Comparison of ENCODE assay signal across 1 cellular context in genomic region chr20:45835230-45836224, GRCh38.
TF ChIP-seq lines count a peak whose summit lies in the region.

No MANE protein-coding gene starts in this region.

TF ChIP-seq in K562, 482 proteins besides CTCF, POLR2A, EP300 and RAD21 (continues in another document):
- TF ChIP-seq NONO (IDR thresholded peaks at IDR 0.05; ENCODE audit: low read depth in 2 of 2, low read length in 1 of 2) (no peak), SAP30 (IDR thresholded peaks at IDR 0.05; ENCODE audit: borderline replicate concordance, insufficient read depth, low read depth, low read length, poor library complexity, severe bottlenecking) (no peak), SP2 (IDR thresholded peaks at IDR 0.05; ENCODE audit: extremely low read depth, low read depth, low read length, poor library complexity, severe bottlenecking) (no peak), ZNF217 (CRISPR knock-in tag; IDR thresholded peaks at IDR 0.05) (no peak), MAFF (IDR thresholded peaks at IDR 0.05; ENCODE audit: low read length) (no peak; the same call in 1 of the 2 replicates), ZNF184 (CRISPR knock-in tag; IDR thresholded peaks at IDR 0.05) (no peak), ATF4 (CRISPR knock-in tag; IDR thresholded peaks at IDR 0.05) (no peak), RFX1 (IDR thresholded peaks at IDR 0.05) (no peak), ID3 (CRISPR knock-in tag; IDR thresholded peaks at IDR 0.05) (no peak), ID3 (tag; IDR thresholded peaks at IDR 0.05) (no peak), BRF2 (IDR thresholded peaks at IDR 0.05; ENCODE audit: borderline replicate concordance, insufficient read depth, insufficient read length) (no peak), ZNF696 (CRISPR knock-in tag; conservative IDR thresholded peaks at IDR 0.05) (no peak), GTF2E2 (tag; IDR thresholded peaks at IDR 0.05) (no peak), ZNF764 (CRISPR knock-in tag; IDR thresholded peaks at IDR 0.05; ENCODE audit: low read depth) (no peak), ZNF507 (tag; conservative IDR thresholded peaks at IDR 0.05) (no peak), KLF10 (CRISPR knock-in tag; IDR thresholded peaks at IDR 0.05) (no peak), ZBTB7A (IDR thresholded peaks at IDR 0.05; ENCODE audit: borderline replicate concordance, control insufficient read depth, low read depth, low read length) (peak; percentile 62; the same call in 1 of the 2 replicates), ZNF3 (CRISPR knock-in tag; IDR thresholded peaks at IDR 0.05) (no peak), HINFP (tag; conservative IDR thresholded peaks at IDR 0.05; ENCODE audit: low read depth) (no peak), HEY1 (CRISPR knock-in tag; IDR thresholded peaks at IDR 0.05; ENCODE audit: borderline replicate concordance) (no peak), CTBP1 (IDR thresholded peaks at IDR 0.05; ENCODE audit: borderline replicate concordance) (peak; percentile 68; the same call in 1 of the 2 replicates), CC2D1A (IDR thresholded peaks at IDR 0.05) (no peak), ZBTB17 (CRISPR knock-in tag; IDR thresholded peaks at IDR 0.05) (no peak), PKNOX1 (IDR thresholded peaks at IDR 0.05) (peak; percentile 55; the same call in 1 of the 2 replicates), ZNF253 (CRISPR knock-in tag; conservative IDR thresholded peaks at IDR 0.05) (no peak), MAX (CRISPR knock-in tag; IDR thresholded peaks at IDR 0.05) (no peak), C11orf30 (IDR thresholded peaks at IDR 0.05; ENCODE audit: low read depth) (peak; percentile 75), EGR1 (conservative IDR thresholded peaks at IDR 0.05) (0 out of 2 replicates have a peak, but pooled peaks have one; percentile 15), ZC3H4 (CRISPR knock-in tag; IDR thresholded peaks at IDR 0.05; ENCODE audit: borderline replicate concordance) (no peak), HCFC1 (IDR thresholded peaks at IDR 0.05; ENCODE audit: low read depth, low read length) (no peak), MCM5 (IDR thresholded peaks at IDR 0.05; ENCODE audit: low read depth) (no peak), ZNF740 (CRISPR knock-in tag; IDR thresholded peaks at IDR 0.05) (no peak), ZNF740 (tag; IDR thresholded peaks at IDR 0.05) (no peak), JUND (IDR thresholded peaks at IDR 0.05; ENCODE audit: borderline replicate concordance, low read depth, low read length) (peak; percentile 74), JUND (tag; IDR thresholded peaks at IDR 0.05; ENCODE audit: borderline replicate concordance, low read depth, low read length) (peak; percentile 45; the same call in 1 of the 3 replicates), CBX5 (IDR thresholded peaks at IDR 0.05; ENCODE audit: borderline replicate concordance, low read depth) (no peak), ZNF668 (CRISPR knock-in tag; IDR thresholded peaks at IDR 0.05) (no peak), ZNF324 (CRISPR knock-in tag; IDR thresholded peaks at IDR 0.05) (no peak), ZNF41 (CRISPR knock-in tag; conservative IDR thresholded peaks at IDR 0.05) (no peak), ZNF316 (IDR thresholded peaks at IDR 0.05) (peak; percentile 76), MLLT1 (IDR thresholded peaks at IDR 0.05) (no peak), HLTF (IDR thresholded peaks at IDR 0.05) (no peak), MAFK (IDR thresholded peaks at IDR 0.05; ENCODE audit: low read length) (peak; percentile 58), MTA2 (IDR thresholded peaks at IDR 0.05; ENCODE audit: low read depth) (0 out of 2 replicates have a peak, but pooled peaks have one; percentile 21), SUPT5H (IDR thresholded peaks at IDR 0.05) (no peak), ZNF124 (CRISPR knock-in tag; IDR thresholded peaks at IDR 0.05) (no peak), MLX (CRISPR knock-in tag; conservative IDR thresholded peaks at IDR 0.05) (no peak), MNT (conservative IDR thresholded peaks at IDR 0.05) (peak in 1 of 2 experiments; percentile 48; a peak in 1 of 4 replicates), ZBTB9 (CRISPR knock-in tag; IDR thresholded peaks at IDR 0.05) (no peak), NFIX (CRISPR knock-in tag; IDR thresholded peaks at IDR 0.05; ENCODE audit: low read depth) (no peak), ZNF384 (IDR thresholded peaks at IDR 0.05; ENCODE audit: low read depth, low read length) (peak; percentile 8; the same call in 1 of the 2 replicates), IRF9 (tag; IDR thresholded peaks at IDR 0.05) (no peak), TRIM24 (IDR thresholded peaks at IDR 0.05) (no peak), IFI16 (CRISPR knock-in tag; IDR thresholded peaks at IDR 0.05) (no peak), ELK1 (CRISPR knock-in tag; IDR thresholded peaks at IDR 0.05) (no peak), FOXK2 (conservative IDR thresholded peaks at IDR 0.05 in 1 of 2, IDR thresholded peaks at IDR 0.05 in 1 of 2; ENCODE audit: low read depth in 2 of 2) (peak; percentile 58 to 63; a peak in 3 of 4 replicates), ZNF586 (CRISPR knock-in tag; conservative IDR thresholded peaks at IDR 0.05) (no peak), HMBOX1 (IDR thresholded peaks at IDR 0.05) (peak; percentile 92), JUN (IDR thresholded peaks at IDR 0.05; ENCODE audit: borderline replicate concordance, low read depth, low read length) (0 out of 2 replicates have a peak, but pooled peaks have one; percentile 13), JUN (CRISPR knock-in tag; IDR thresholded peaks at IDR 0.05; ENCODE audit: borderline replicate concordance) (no peak)
